Comparison of ENCODE assay signal across 10 cellular contexts in the genomic region with DNA sequence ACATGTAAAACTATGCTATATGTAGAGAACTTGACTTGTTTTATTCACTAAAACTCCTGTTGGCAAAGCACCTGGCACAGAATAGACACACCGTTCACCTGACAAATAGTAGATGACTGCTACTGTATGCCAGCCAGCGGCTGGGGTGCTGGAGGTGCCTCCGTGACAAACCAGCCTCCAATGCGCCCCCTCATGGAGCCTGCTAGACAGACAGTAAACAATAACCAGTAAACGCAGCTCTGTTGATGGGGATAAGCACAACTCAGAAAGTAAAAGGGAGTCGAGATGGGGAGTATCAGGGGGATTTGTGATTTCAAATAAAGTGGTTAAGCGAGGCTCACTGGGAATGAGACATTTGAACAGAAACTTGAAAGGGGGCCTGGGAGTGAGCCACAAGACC.
DNase-seq lines count a peak whose midpoint lies in the region; ATAC-seq and TF ChIP-seq lines count a peak whose summit lies in the region.
"Had no signal": no experiment of that assay in that cellular context is flagged by ENCODE, and none has a peak within 500 bp of the region (broad histone marks: within the 10 kb centered on the region; RNA-seq: fewer than 3 reads in every experiment).

No MANE protein-coding gene starts in this region.

- CTCF ChIA-PET in WTC11 (lab: Charles Lee), result interaction anchor here (0.6 to 1.4 kb wide), 6 partner anchors 9 to 142 kb away, joined by 3 to 11 read pairs (median 3); partner anchors contain the start of gene PRDM2

- peaks cover 11% of the 10 kb centered on the region for H3K27me3 Mint-ChIP-seq in WTC11 (ENCODE audit: low read depth)
- H3K27me3 Mint-ChIP-seq: stimulated activated naive CD8-positive, alpha-beta T cell treated with anti-CD3 and anti-CD28 coated beads, Interleukin-15, Interleukin-2, amounts not matched to agents 100 ng/mL and 50 ng/mL, for 24 hours had no signal

- H3K4me1 Mint-ChIP-seq in WTC11, result peaks cover 10% of the 10 kb centered on the region

- ATAC-seq in WTC11, result peak; percentile 81
- no peak for ATAC-seq in HG02642 (IDR thresholded peaks at IDR 0.05; ENCODE audit: poor library complexity, unreplicated experiment)
- no peak for ATAC-seq in psoas muscle
- ATAC-seq in GM18909 (IDR thresholded peaks at IDR 0.05; ENCODE audit: poor library complexity, unreplicated experiment), result no peak

- TF ChIP-seq CTCF in WTC11 (IDR thresholded peaks at IDR 0.05) (peak; percentile 28; the same call in 1 of the 2 replicates), kidney epithelial cell (IDR thresholded peaks at IDR 0.05; ENCODE audit: insufficient read depth, low read length, poor library complexity, severe bottlenecking) (peak; percentile 49), psoas muscle (IDR thresholded peaks at IDR 0.05) (no peak)

- peak overlapping the region; percentile 78 for H3K27ac ChIP-seq in BLaER1
- no peak overlapping the region for H3K27ac ChIP-seq in psoas muscle

- H3K36me3 Mint-ChIP-seq in WTC11, result no peaks in the 10 kb centered on the region

- peak overlapping the region; percentile 67; the same call in 1 of the 2 replicates for H3K9ac ChIP-seq in BLaER1

- 74% methylated on average over 7 of the region's 7 CpGs for WGBS in psoas muscle, 3 donors

- peaks cover 33% of the 10 kb centered on the region for H4K20me1 ChIP-seq in BLaER1

- H3K4me3 Mint-ChIP-seq in WTC11, result no peak overlapping the region
- H3K4me3 Mint-ChIP-seq: stimulated activated naive CD8-positive, alpha-beta T cell treated with anti-CD3 and anti-CD28 coated beads, Interleukin-15, Interleukin-2, amounts not matched to agents 100 ng/mL and 50 ng/mL, for 24 hours had no signal

- peak; percentile 88 for DNase-seq in H7
- DNase-seq in WTC11 (ENCODE audit: low spot score), result peak; percentile 73
- no peak for DNase-seq in kidney epithelial cell (ENCODE audit: low read depth)
- DNase-seq in psoas muscle, result no peak
- no peak for DNase-seq in activated CD8-positive, alpha-beta memory T cell treated with anti-CD3 and anti-CD28 coated beads, Interleukin-2, amount 50 U/mL, for 4 hours

- no peak overlapping the region for H3K27ac Mint-ChIP-seq in WTC11
- H3K27ac Mint-ChIP-seq: stimulated activated naive CD8-positive, alpha-beta T cell treated with anti-CD3 and anti-CD28 coated beads, Interleukin-15, Interleukin-2, amounts not matched to agents 100 ng/mL and 50 ng/mL, for 24 hours had no signal

- POLR2A ChIA-PET in WTC11 (lab: Charles Lee), result no interaction called here

- H3K4me1 ChIP-seq in BLaER1 (peaks cover 82% of the 10 kb centered on the region), psoas muscle (peaks cover 5% of the 10 kb centered on the region)

- H3K9me3 ChIP-seq in BLaER1 (no peaks in the 10 kb centered on the region), psoas muscle (no peaks in the 10 kb centered on the region)

- peaks cover 37% of the 10 kb centered on the region; the same call in 1 of the 2 replicates for H3K36me3 ChIP-seq in BLaER1
- H3K36me3 ChIP-seq in H7 (replicated peaks; ENCODE audit: control insufficient read depth, insufficient read depth, low read length), result no peaks in the 10 kb centered on the region
- H3K36me3 ChIP-seq in kidney epithelial cell (ENCODE audit: control insufficient read depth, insufficient read depth, low read length), result no peaks in the 10 kb centered on the region
- no peaks in the 10 kb centered on the region for H3K36me3 ChIP-seq in psoas muscle (ENCODE audit: insufficient read depth in 1 of 2, low read depth in 1 of 2)

- intact Hi-C loops in psoas muscle (cut with DNase I), result no loop called here

- H3K9me3 Mint-ChIP-seq in WTC11, result no peaks in the 10 kb centered on the region
- H3K9me3 Mint-ChIP-seq: stimulated activated naive CD8-positive, alpha-beta T cell treated with anti-CD3 and anti-CD28 coated beads, Interleukin-15, Interleukin-2, amounts not matched to agents 100 ng/mL and 50 ng/mL, for 24 hours had no signal

- H3K4me3 ChIP-seq in BLaER1 (peak overlapping the region; percentile 35; the same call in 1 of the 2 replicates), H7 (ENCODE audit: insufficient read depth, low read depth, low read length) (no peak overlapping the region), kidney epithelial cell (ENCODE audit: low read depth, low read length) (no peak overlapping the region), psoas muscle (no peak overlapping the region)
- H3K4me3 ChIP-seq: lung had no signal

- peak overlapping the region; percentile 81 for H3K4me2 ChIP-seq in BLaER1

- H3K27me3 ChIP-seq in BLaER1 (no peaks in the 10 kb centered on the region), H7 (ENCODE audit: control insufficient read depth, insufficient read depth, low read length) (peaks cover 3% of the 10 kb centered on the region; the same call in 1 of the 2 replicates), kidney epithelial cell (ENCODE audit: control insufficient read depth, insufficient read depth, low read length) (no peaks in the 10 kb centered on the region), psoas muscle (ENCODE audit: insufficient read depth in 3 of 3, low read length in 2 of 3) (no peaks in the 10 kb centered on the region)

TF ChIP-seq in WTC11, 78 proteins besides CTCF, POLR2A, EP300 and RAD21:
- TF ChIP-seq ZNF396 (CRISPR knock-in tag; IDR thresholded peaks at IDR 0.05; ENCODE audit: borderline replicate concordance), result no peak
- no peak for TF ChIP-seq CREB1 (CRISPR knock-in tag; IDR thresholded peaks at IDR 0.05)
- TF ChIP-seq SMAD3 (CRISPR knock-in tag; IDR thresholded peaks at IDR 0.05; ENCODE audit: borderline replicate concordance), result no peak
- TF ChIP-seq, protein P1, sequence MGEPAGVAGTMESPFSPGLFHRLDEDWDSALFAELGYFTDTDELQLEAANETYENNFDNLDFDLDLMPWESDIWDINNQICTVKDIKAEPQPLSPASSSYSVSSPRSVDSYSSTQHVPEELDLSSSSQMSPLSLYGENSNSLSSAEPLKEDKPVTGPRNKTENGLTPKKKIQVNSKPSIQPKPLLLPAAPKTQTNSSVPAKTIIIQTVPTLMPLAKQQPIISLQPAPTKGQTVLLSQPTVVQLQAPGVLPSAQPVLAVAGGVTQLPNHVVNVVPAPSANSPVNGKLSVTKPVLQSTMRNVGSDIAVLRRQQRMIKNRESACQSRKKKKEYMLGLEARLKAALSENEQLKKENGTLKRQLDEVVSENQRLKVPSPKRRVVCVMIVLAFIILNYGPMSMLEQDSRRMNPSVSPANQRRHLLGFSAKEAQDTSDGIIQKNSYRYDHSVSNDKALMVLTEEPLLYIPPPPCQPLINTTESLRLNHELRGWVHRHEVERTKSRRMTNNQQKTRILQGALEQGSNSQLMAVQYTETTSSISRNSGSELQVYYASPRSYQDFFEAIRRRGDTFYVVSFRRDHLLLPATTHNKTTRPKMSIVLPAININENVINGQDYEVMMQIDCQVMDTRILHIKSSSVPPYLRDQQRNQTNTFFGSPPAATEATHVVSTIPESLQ (CRISPR knock-in tag; IDR thresholded peaks at IDR 0.05), result no peak
- no peak for TF ChIP-seq EMX1 (CRISPR knock-in tag; IDR thresholded peaks at IDR 0.05)
- TF ChIP-seq TCF7 (CRISPR knock-in tag; IDR thresholded peaks at IDR 0.05; ENCODE audit: low read depth), result no peak
- TF ChIP-seq, protein P2, sequence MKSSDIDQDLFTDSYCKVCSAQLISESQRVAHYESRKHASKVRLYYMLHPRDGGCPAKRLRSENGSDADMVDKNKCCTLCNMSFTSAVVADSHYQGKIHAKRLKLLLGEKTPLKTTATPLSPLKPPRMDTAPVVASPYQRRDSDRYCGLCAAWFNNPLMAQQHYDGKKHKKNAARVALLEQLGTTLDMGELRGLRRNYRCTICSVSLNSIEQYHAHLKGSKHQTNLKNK (CRISPR knock-in tag; IDR thresholded peaks at IDR 0.05), result no peak
- TF ChIP-seq, protein P3, sequence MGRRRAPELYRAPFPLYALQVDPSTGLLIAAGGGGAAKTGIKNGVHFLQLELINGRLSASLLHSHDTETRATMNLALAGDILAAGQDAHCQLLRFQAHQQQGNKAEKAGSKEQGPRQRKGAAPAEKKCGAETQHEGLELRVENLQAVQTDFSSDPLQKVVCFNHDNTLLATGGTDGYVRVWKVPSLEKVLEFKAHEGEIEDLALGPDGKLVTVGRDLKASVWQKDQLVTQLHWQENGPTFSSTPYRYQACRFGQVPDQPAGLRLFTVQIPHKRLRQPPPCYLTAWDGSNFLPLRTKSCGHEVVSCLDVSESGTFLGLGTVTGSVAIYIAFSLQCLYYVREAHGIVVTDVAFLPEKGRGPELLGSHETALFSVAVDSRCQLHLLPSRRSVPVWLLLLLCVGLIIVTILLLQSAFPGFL (CRISPR knock-in tag; IDR thresholded peaks at IDR 0.05; ENCODE audit: borderline replicate concordance), result no peak
- no peak for TF ChIP-seq NR2C2 (CRISPR knock-in tag; IDR thresholded peaks at IDR 0.05)

Comparison
In these comparisons a context has a peak if more than half of its experiments do, and no peak if none do; other contexts are left out.
1. DNase-seq: peak in H7 (single experiment) and WTC11 (single experiment); none in kidney epithelial cell (single experiment), psoas muscle (0 of 2) and activated CD8-positive, alpha-beta memory T cell treated with anti-CD3 and anti-CD28 coated beads, Interleukin-2, amount 50 U/mL, for 4 hours (single experiment).